Comparison of ENCODE assay signal across 21 cellular contexts in the genomic region with DNA sequence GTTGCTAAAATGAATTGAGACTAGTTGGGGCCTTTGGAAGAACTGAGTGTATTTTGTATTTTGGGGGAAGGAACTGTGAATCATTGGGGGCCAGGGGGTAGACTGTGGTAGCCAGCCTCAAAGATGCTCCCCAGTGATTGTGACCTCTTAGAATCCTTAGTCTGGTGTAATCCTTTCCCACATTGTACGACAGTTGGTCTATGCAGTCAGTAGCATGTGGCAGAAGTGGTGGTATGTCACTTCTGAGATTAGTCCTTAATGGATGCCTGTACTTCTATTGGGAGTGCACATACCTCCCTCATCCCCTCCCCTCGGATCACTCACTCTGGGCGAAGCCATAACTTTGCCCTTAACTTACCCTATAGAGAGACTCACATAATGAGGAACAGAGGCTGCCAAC. TPM values are rescaled to one million over a fixed set of nuclear protein-coding genes. Genes with fewer than 3 reads are reported as not detected.
DNase-seq lines count a peak whose midpoint lies in the region; ATAC-seq and TF ChIP-seq lines count a peak whose summit lies in the region.
"Had no signal": no experiment of that assay in that cellular context is flagged by ENCODE, and none has a peak within 500 bp of the region (broad histone marks: within the 10 kb centered on the region; RNA-seq: fewer than 3 reads in every experiment).

No MANE protein-coding gene starts in this region.

- ATAC-seq in activated T-helper 17 cell treated with anti-CD3 and anti-CD28 coated beads, Interleukin-2, amount 50 U/mL, for 72 hours (replicated peaks), result peak; percentile 26
- no peak for ATAC-seq in HG02678 (IDR thresholded peaks at IDR 0.05; ENCODE audit: unreplicated experiment)
- ATAC-seq: HepG2 had no signal

- H3K27ac Mint-ChIP-seq in activated naive CD4-positive, alpha-beta T cell treated with anti-CD3 and anti-CD28 coated beads, Interleukin-2, amount 50 U/mL, for 24 hours, result peak overlapping the region; percentile 59
- no peak overlapping the region for H3K27ac Mint-ChIP-seq in activated naive CD4-positive, alpha-beta T cell treated with anti-CD3 and anti-CD28 coated beads for 36 hours
- H3K27ac Mint-ChIP-seq in activated T-helper 17 cell treated with anti-CD3 and anti-CD28 coated beads, Interleukin-2, amount 50 U/mL, for 72 hours, result peak overlapping the region; percentile 37

- H3K27me3 Mint-ChIP-seq in activated naive CD4-positive, alpha-beta T cell treated with anti-CD3 and anti-CD28 coated beads, Interleukin-2, amount 50 U/mL, for 24 hours, result no peaks in the 10 kb centered on the region
- no peaks in the 10 kb centered on the region for H3K27me3 Mint-ChIP-seq in activated naive CD4-positive, alpha-beta T cell treated with anti-CD3 and anti-CD28 coated beads for 36 hours (ENCODE audit: low read depth)
- H3K27me3 Mint-ChIP-seq in activated T-helper 17 cell treated with anti-CD3 and anti-CD28 coated beads, Interleukin-2, amount 50 U/mL, for 72 hours, result no peaks in the 10 kb centered on the region

- CTCF ChIA-PET in activated naive CD4-positive, alpha-beta T cell treated with anti-CD3 and anti-CD28 coated beads for 36 hours (lab: Charles Lee), result no interaction called here

- peaks cover 55% of the 10 kb centered on the region for H3K36me3 Mint-ChIP-seq in activated naive CD4-positive, alpha-beta T cell treated with anti-CD3 and anti-CD28 coated beads, Interleukin-2, amount 50 U/mL, for 24 hours
- H3K36me3 Mint-ChIP-seq in activated naive CD4-positive, alpha-beta T cell treated with anti-CD3 and anti-CD28 coated beads for 36 hours (ENCODE audit: low read depth), result peaks cover 50% of the 10 kb centered on the region
- peaks cover 85% of the 10 kb centered on the region for H3K36me3 Mint-ChIP-seq in activated T-helper 17 cell treated with anti-CD3 and anti-CD28 coated beads, Interleukin-2, amount 50 U/mL, for 72 hours (ENCODE audit: low read depth)

- DNase-seq in NCI-H82 (lab: John Stamatoyannopoulos, UW), result peak; percentile 37
- DNase-seq in NCI-H82 treated with DMSO at 0.1 percent for 48 hours (lab: John Stamatoyannopoulos, UW; ENCODE audit: unreplicated experiment), result no peak
- no peak for DNase-seq in activated naive CD4-positive, alpha-beta T cell treated with anti-CD3 and anti-CD28 coated beads for 36 hours
- peak; percentile 25 to 44 for DNase-seq in erythroblast (lab: John Stamatoyannopoulos, UW)
- no peak for DNase-seq in SIG-M5 (lab: John Stamatoyannopoulos, UW)
- DNase-seq: 8988T, GOT3, HCEC 1CT, KBM-7, MM.1S, NCI-H1105, NCI-H146, NCI-H2029, NCI-H226, NCI-H510A treated with DMSO at 0.1 percent for 48 hours, NCI-H774, Peyer's patch had no signal

- peaks cover 71% of the 10 kb centered on the region for H3K4me1 Mint-ChIP-seq in activated naive CD4-positive, alpha-beta T cell treated with anti-CD3 and anti-CD28 coated beads, Interleukin-2, amount 50 U/mL, for 24 hours
- H3K4me1 Mint-ChIP-seq in activated naive CD4-positive, alpha-beta T cell treated with anti-CD3 and anti-CD28 coated beads for 36 hours (ENCODE audit: low read depth), result peaks cover 56% of the 10 kb centered on the region
- peaks cover 36% of the 10 kb centered on the region for H3K4me1 Mint-ChIP-seq in activated T-helper 17 cell treated with anti-CD3 and anti-CD28 coated beads, Interleukin-2, amount 50 U/mL, for 72 hours

- TF ChIP-seq POLR2A in erythroblast (IDR thresholded peaks at IDR 0.05; ENCODE audit: low read length), result no peak

- H3K4me3 Mint-ChIP-seq in activated naive CD4-positive, alpha-beta T cell treated with anti-CD3 and anti-CD28 coated beads, Interleukin-2, amount 50 U/mL, for 24 hours, result peak overlapping the region; percentile 3
- no peak overlapping the region for H3K4me3 Mint-ChIP-seq in activated naive CD4-positive, alpha-beta T cell treated with anti-CD3 and anti-CD28 coated beads for 36 hours
- no peak overlapping the region for H3K4me3 Mint-ChIP-seq in activated T-helper 17 cell treated with anti-CD3 and anti-CD28 coated beads, Interleukin-2, amount 50 U/mL, for 72 hours

- peaks cover 8% of the 10 kb centered on the region for H3K9me3 Mint-ChIP-seq in activated naive CD4-positive, alpha-beta T cell treated with anti-CD3 and anti-CD28 coated beads, Interleukin-2, amount 50 U/mL, for 24 hours
- H3K9me3 Mint-ChIP-seq in activated naive CD4-positive, alpha-beta T cell treated with anti-CD3 and anti-CD28 coated beads for 36 hours, result peaks cover 5% of the 10 kb centered on the region
- H3K9me3 Mint-ChIP-seq in activated T-helper 17 cell treated with anti-CD3 and anti-CD28 coated beads, Interleukin-2, amount 50 U/mL, for 72 hours, result peaks cover 3% of the 10 kb centered on the region

- intact Hi-C loops in activated naive CD4-positive, alpha-beta T cell treated with anti-CD3 and anti-CD28 coated beads for 36 hours (cut with micrococcal nuclease), result no loop called here

RNA-seq across cellular contexts. Expression of a gene that starts 48.0 kb away (rescaled TPM):
- total RNA-seq in activated naive CD4-positive, alpha-beta T cell treated with anti-CD3 and anti-CD28 coated beads for 36 hours, result 10 to 100 TPM; 84.5 to 95.5 TPM
- total RNA-seq in activated T-helper 17 cell treated with anti-CD3 and anti-CD28 coated beads, Interleukin-2, amount 50 U/mL, for 72 hours, result 100 to 1,000 TPM in 1 of 2 donors, 10 to 100 TPM in 1; 83.4 to 113 TPM

Comparison
In these comparisons a context has a peak if more than half of its experiments do, and no peak if none do; other contexts are left out.
1. DNase-seq: peak in NCI-H82 (single experiment) and erythroblast (2 of 2); none in NCI-H82 treated with DMSO at 0.1 percent for 48 hours (single experiment), activated naive CD4-positive, alpha-beta T cell treated with anti-CD3 and anti-CD28 coated beads for 36 hours (single experiment) and SIG-M5 (single experiment).